ENCODE assay signal across 9 cellular contexts in the genomic region with DNA sequence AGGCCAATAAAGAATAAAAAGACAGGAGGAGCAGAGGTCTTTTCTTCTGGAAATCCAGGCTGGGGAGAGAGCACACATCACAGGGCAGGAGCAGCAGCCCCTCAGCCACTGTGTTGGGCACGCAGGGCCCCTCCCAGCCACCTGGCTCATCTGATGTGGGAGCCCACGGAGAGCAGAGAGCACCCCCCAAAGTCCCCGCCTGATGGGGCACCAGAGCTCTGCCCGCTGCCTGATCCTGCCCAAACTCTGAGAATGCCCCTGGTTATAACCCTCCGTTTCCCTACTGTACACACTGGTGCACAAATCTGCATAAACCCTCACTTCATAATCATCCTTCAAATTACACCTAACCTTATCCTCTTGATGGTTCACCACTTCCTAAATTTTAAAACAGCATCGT.
A peak's percentile ranks its signal among the peaks of the same experiment; 100 is the strongest.
DNase-seq lines count a peak whose midpoint lies in the region; ATAC-seq and TF ChIP-seq lines count a peak whose summit lies in the region.
"Had no signal": no experiment of that assay in that cellular context is flagged by ENCODE, and none has a peak within 500 bp of the region (broad histone marks: within the 10 kb centered on the region; RNA-seq: fewer than 3 reads in every experiment).

No MANE protein-coding gene starts in this region.

- H3K23ac ChIP-seq in IMR-90 (ENCODE audit: low read depth, low read length), result peak overlapping the region; percentile 93; the same call in 1 of the 2 replicates

- ATAC-seq in GM21390 (IDR thresholded peaks at IDR 0.05; ENCODE audit: unreplicated experiment) (peak; percentile 9), IMR-90 (ENCODE audit: low read depth) (no peak)

- H3K79me1 ChIP-seq in IMR-90 (ENCODE audit: low read depth in 1 of 2, low read length in 2 of 2), result peaks cover 54 to 81% of the 10 kb centered on the region in 2 experiments

- H2AK9ac ChIP-seq in IMR-90 (replicated peaks; ENCODE audit: low read depth, low read length, poor library complexity), result peak overlapping the region; percentile 18

- peak overlapping the region; percentile 20 for H2BK20ac ChIP-seq in IMR-90 (ENCODE audit: low read depth, low read length)

- peak overlapping the region; percentile 2; the same call in 1 of the 2 replicates for H3K4me2 ChIP-seq in IMR-90 (ENCODE audit: low read depth, low read length)

- no peaks in the 10 kb centered on the region for H3K27me3 ChIP-seq in IMR-90 (ENCODE audit: control insufficient read depth, insufficient read depth, low read length)

- no peak for TF ChIP-seq POLR2A in IMR-90 (IDR thresholded peaks at IDR 0.05; ENCODE audit: low read depth, low read length)

- peak overlapping the region; percentile 83 for H2BK120ac ChIP-seq in IMR-90 (ENCODE audit: low read depth, low read length)

- peak overlapping the region; percentile 68 for H3K4ac ChIP-seq in IMR-90 (ENCODE audit: low read depth, low read length)

- peak overlapping the region; percentile 54 for H3K9ac ChIP-seq in IMR-90 (ENCODE audit: low read depth, low read length)

- BruUV-seq in IMR-90 (replicated peaks; lab: Mats Ljungman, UMichigan), result no TSS peak

- intact Hi-C loops in IMR-90 (cut with micrococcal nuclease), result loop anchor here (5.0 kb wide), 1 partner anchor 62 kb away; no protein-coding TSS in a partner anchor

- peak overlapping the region; percentile 1; the same call in 1 of the 2 replicates for H2AK5ac ChIP-seq in IMR-90 (ENCODE audit: low read depth, low read length)

- H3K27ac ChIP-seq in IMR-90 (ENCODE audit: insufficient read depth, low read length), result peak overlapping the region; percentile 65; the same call in 1 of the 2 replicates
- H3K27ac ChIP-seq in skin epidermis, result peak overlapping the region in 16 of 21 experiments; percentile 2 to 85 (median 65)

- in situ Hi-C loops in IMR-90 (cut with MboI; ENCODE audit: low sequenced_read_pairs), result no loop called here

- H3K9me1 ChIP-seq in IMR-90 (ENCODE audit: insufficient read depth, low read length), result peaks cover 24% of the 10 kb centered on the region

- peak overlapping the region; percentile 1; the same call in 1 of the 2 replicates for H3K18ac ChIP-seq in IMR-90 (ENCODE audit: low read depth, low read length)

- H4K8ac ChIP-seq in IMR-90 (ENCODE audit: low read depth in 2 of 2, low read length in 2 of 2), result peak overlapping the region in 1 of 2 experiments; percentile 53; a peak in 1 of 4 replicates

- H2AFZ ChIP-seq in IMR-90 (replicated peaks; ENCODE audit: low read length, poor library complexity), result no peak overlapping the region

- 73% methylated on average over 3 of the region's 6 CpGs; no CpG with 5 or more reads in 1 of the 2 experiments for WGBS in IMR-90 (ENCODE audit: extremely low coverage in 2 of 2, insufficient read length in 1 of 2), 2 experiments

- H4K5ac ChIP-seq in IMR-90 (ENCODE audit: low read depth, low read length), result no peak overlapping the region

- no peak for DNase-seq in IMR-90
- peak; percentile 31 for DNase-seq in effector CD8-positive, alpha-beta T cell (lab: John Stamatoyannopoulos, UW)
- no peak for DNase-seq in NCI-H226
- DNase-seq in stimulated activated CD4-positive, alpha-beta T cell treated with anti-CD3 and anti-CD28 coated beads, Interleukin-1b, Interleukin-23, amount 100 ng/mL, for 48 hours, result no peak
- no peak for DNase-seq in NCI-H1436 (lab: John Stamatoyannopoulos, UW)
- DNase-seq in NK-92 treated with Interleukin-12 subunit alpha and Interleukin-12 subunit beta, amount 100 ng/mL, for 24 hours (lab: John Stamatoyannopoulos, UW), result no peak
- DNase-seq: NCI-H187 had no signal

- peak overlapping the region; percentile 78 for H3K14ac ChIP-seq in IMR-90 (replicated peaks; ENCODE audit: low read depth, low read length)

- no peaks in the 10 kb centered on the region for H3K9me3 ChIP-seq in IMR-90 (ENCODE audit: control insufficient read depth, insufficient read depth, low read length)

- H3K4me3 ChIP-seq in IMR-90 (ENCODE audit: insufficient read depth, low read depth, low read length) (no peak overlapping the region), skin epidermis (no peak overlapping the region)

- no peak overlapping the region for H3K56ac ChIP-seq in IMR-90 (ENCODE audit: extremely low read depth, insufficient read depth, low read length)

- no peaks in the 10 kb centered on the region for H3K36me3 ChIP-seq in IMR-90 (ENCODE audit: control insufficient read depth, insufficient read depth, low read length)

- POLR2A ChIA-PET in IMR-90 (lab: Charles Lee; ENCODE audit: unreplicated experiment), result no interaction called here

- peaks cover 2% of the 10 kb centered on the region; the same call in 1 of the 2 replicates for H4K20me1 ChIP-seq in IMR-90 (ENCODE audit: insufficient read depth, low read length)

- dilution Hi-C loops in IMR-90 (cut with HindIII; ENCODE audit: low sequenced_read_pairs, unreplicated experiment), result no loop called here

- CTCF ChIA-PET in IMR-90 (lab: Yijun Ruan, JAX), result no interaction called here

- peak overlapping the region; percentile 74 for H2BK5ac ChIP-seq in IMR-90 (ENCODE audit: low read depth, low read length, poor library complexity, severe bottlenecking)

- TF ChIP-seq RAD21 in IMR-90 (IDR thresholded peaks at IDR 0.05; ENCODE audit: low read length), result no peak

- H4K91ac ChIP-seq in IMR-90 (ENCODE audit: insufficient read depth, low read depth, low read length), result peak overlapping the region; percentile 77

- H3K4me1 ChIP-seq in IMR-90 (ENCODE audit: control insufficient read depth, insufficient read depth, low read length), result peaks cover 53% of the 10 kb centered on the region

- H2BK15ac ChIP-seq in IMR-90 (ENCODE audit: low read depth, low read length), result 0 out of 3 replicates have a peak overlapping the region, but pooled peaks have one; percentile 34

- TF ChIP-seq CTCF in IMR-90 (conservative IDR thresholded peaks at IDR 0.05; ENCODE audit: low read depth, low read length), result no peak

TF ChIP-seq in IMR-90, 13 proteins besides CTCF, POLR2A, EP300 and RAD21:
- TF ChIP-seq RCOR1 (IDR thresholded peaks at IDR 0.05; ENCODE audit: insufficient replicate concordance, low read length), result no peak
- TF ChIP-seq RFX5 (IDR thresholded peaks at IDR 0.05; ENCODE audit: low read depth, low read length), result no peak
- TF ChIP-seq, protein P1, sequence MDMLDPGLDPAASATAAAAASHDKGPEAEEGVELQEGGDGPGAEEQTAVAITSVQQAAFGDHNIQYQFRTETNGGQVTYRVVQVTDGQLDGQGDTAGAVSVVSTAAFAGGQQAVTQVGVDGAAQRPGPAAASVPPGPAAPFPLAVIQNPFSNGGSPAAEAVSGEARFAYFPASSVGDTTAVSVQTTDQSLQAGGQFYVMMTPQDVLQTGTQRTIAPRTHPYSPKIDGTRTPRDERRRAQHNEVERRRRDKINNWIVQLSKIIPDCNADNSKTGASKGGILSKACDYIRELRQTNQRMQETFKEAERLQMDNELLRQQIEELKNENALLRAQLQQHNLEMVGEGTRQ (IDR thresholded peaks at IDR 0.05; ENCODE audit: low read depth, low read length), result no peak
- no peak for TF ChIP-seq CEBPB (IDR thresholded peaks at IDR 0.05; ENCODE audit: low read depth, low read length)
- TF ChIP-seq, protein P2, sequence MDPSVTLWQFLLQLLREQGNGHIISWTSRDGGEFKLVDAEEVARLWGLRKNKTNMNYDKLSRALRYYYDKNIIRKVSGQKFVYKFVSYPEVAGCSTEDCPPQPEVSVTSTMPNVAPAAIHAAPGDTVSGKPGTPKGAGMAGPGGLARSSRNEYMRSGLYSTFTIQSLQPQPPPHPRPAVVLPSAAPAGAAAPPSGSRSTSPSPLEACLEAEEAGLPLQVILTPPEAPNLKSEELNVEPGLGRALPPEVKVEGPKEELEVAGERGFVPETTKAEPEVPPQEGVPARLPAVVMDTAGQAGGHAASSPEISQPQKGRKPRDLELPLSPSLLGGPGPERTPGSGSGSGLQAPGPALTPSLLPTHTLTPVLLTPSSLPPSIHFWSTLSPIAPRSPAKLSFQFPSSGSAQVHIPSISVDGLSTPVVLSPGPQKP (IDR thresholded peaks at IDR 0.05; ENCODE audit: borderline replicate concordance, low read depth, low read length), result no peak
- no peak for TF ChIP-seq FOS (IDR thresholded peaks at IDR 0.05; ENCODE audit: low read depth, low read length)
- TF ChIP-seq CHD1 (IDR thresholded peaks at IDR 0.05; ENCODE audit: low read depth, low read length), result no peak
- TF ChIP-seq BHLHE40 (IDR thresholded peaks at IDR 0.05; ENCODE audit: low read depth, low read length), result no peak
